30 cellular contexts compared by ENCODE assay signal in the genomic region with DNA sequence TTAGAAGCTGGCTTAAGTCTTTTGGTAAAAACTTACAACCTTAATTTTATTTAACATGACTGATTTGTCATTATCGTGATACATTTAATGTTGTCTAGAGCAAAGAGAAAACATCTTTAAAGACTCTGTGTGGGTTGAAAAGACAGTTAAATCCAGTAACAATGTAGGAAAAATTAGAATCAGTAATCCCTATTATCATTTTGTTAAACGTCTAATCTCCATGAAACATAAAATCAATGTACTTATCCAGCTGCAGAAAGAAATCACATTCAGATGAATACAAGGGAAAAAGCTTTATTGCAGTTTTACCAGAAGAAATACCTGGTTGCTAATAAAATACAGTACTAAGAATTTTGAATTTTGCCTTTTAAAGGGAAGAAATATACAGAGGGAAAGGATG.
"Had no signal": no experiment of that assay in that cellular context is flagged by ENCODE, and none has a peak within 500 bp of the region (broad histone marks: within the 10 kb centered on the region; RNA-seq: fewer than 3 reads in every experiment).

No MANE protein-coding gene starts in this region.

- DNase-seq: activated effector memory CD4-positive, alpha-beta T cell treated with anti-CD3 and anti-CD28 coated beads, Interleukin-2, amount 50 U/mL, for 16 hours; activated effector memory CD4-positive, alpha-beta T cell treated with Interleukin-2 at 50 U/mL for 16 hours; activated gamma-delta T cell; activated gamma-delta T cell treated with Interleukin-2 at 50 U/mL for 16 hours; activated naive CD4-positive, alpha-beta T cell; activated naive CD4-positive, alpha-beta T cell treated with anti-CD3 and anti-CD28 coated beads for 36 hours; activated naive CD4-positive, alpha-beta T cell treated with anti-CD3 and anti-CD28 coated beads, Interleukin-2, amount 10 ng/mL, durations not matched to agents 7 days and 5 days; activated naive CD4-positive, alpha-beta T cell treated with anti-CD3 and anti-CD28 coated beads, Interleukin-2, amount 50 U/mL, for 16 hours; activated naive CD4-positive, alpha-beta T cell treated with Interleukin-2 at 50 U/mL for 16 hours; activated naive CD8-positive, alpha-beta T cell treated with anti-CD3 and anti-CD28 coated beads for 36 hours; activated naive CD8-positive, alpha-beta T cell treated with anti-CD3 and anti-CD28 coated beads, Interleukin-2, amount 10 ng/mL, durations not matched to agents 7 days and 5 days; activated naive CD8-positive, alpha-beta T cell treated with anti-CD3 and anti-CD28 coated beads, Interleukin-2, amount 50 U/mL, for 24 hours; activated T-cell treated with anti-CD3 and anti-CD28 coated beads, Interleukin-2, amount 50 U/mL, for 24 hours; activated T-cell treated with anti-CD3 and anti-CD28 coated beads, Interleukin-2, amount 50 U/mL, for 4 hours; activated T-cell treated with anti-CD3 and anti-CD28 coated beads, Interleukin-2, amount 50 U/mL, for 48 hours; activated T-cell treated with anti-CD3 and anti-CD28 coated beads, Interleukin-2, amount 50 U/mL, for 72 hours; adrenal gland; amniotic stem cell; amygdala; anterior cingulate cortex; aorta; body of pancreas; brain microvascular endothelial cell; caudate nucleus; central memory CD4-positive, alpha-beta T cell; cerebellar nuclear complex had no signal

- FAIRE-seq: astrocyte, bronchial epithelial cell had no signal

- ATAC-seq: activated naive CD4-positive, alpha-beta T cell treated with anti-CD3 and anti-CD28 coated beads, Interleukin-2, amount 50 U/mL, for 72 hours; activated naive CD8-positive, alpha-beta T cell treated with anti-CD3 and anti-CD28 coated beads, Interleukin-2, amount 50 U/mL, for 24 hours; activated T-cell treated with anti-CD3 and anti-CD28 coated beads, Interleukin-2, amount 50 U/mL, for 4 hours; activated T-cell treated with anti-CD3 and anti-CD28 coated beads, Interleukin-2, amount 50 U/mL, for 72 hours; activated T-helper 17 cell treated with anti-CD3 and anti-CD28 coated beads, Interleukin-2, amount 50 U/mL, for 72 hours; body of pancreas had no signal
